ENCODE assay signal across 12 cellular contexts in genomic region chr7:46131916-46132795, GRCh38.
DNase-seq lines count a peak whose midpoint lies in the region; ATAC-seq and TF ChIP-seq lines count a peak whose summit lies in the region.
"Had no signal": no experiment of that assay in that cellular context is flagged by ENCODE, and none has a peak within 500 bp of the region (broad histone marks: within the 10 kb centered on the region; RNA-seq: fewer than 3 reads in every experiment).

No MANE protein-coding gene starts in this region.

- H3K4me3 ChIP-seq in AG09309 (ENCODE audit: control insufficient read depth, low read depth, low read length) (no peak overlapping the region), brain microvascular endothelial cell (ENCODE audit: low read depth, low read length) (no peak overlapping the region)
- H3K4me3 ChIP-seq: gastroesophageal sphincter, stomach had no signal

- DNase-seq in AG09309 (ENCODE audit: low read depth) (no peak), HT-29 (ENCODE audit: low spot score) (peak; percentile 41), brain microvascular endothelial cell (no peak), left kidney (ENCODE audit: low read depth, low spot score) (peak; percentile 90), MV-4-11 (lab: John Stamatoyannopoulos, UW) (no peak), 8988T (no peak)
- DNase-seq: activated CD4-positive, alpha-beta T cell treated with anti-CD3 and anti-CD28 coated beads, Interleukin-2, amount 50 U/mL, for 4 hours; SHP77; stomach had no signal

- H3K27me3 ChIP-seq in brain microvascular endothelial cell (replicated peaks) = no peaks in the 10 kb centered on the region
- H3K27me3 ChIP-seq: gastroesophageal sphincter, stomach had no signal

- in situ Hi-C loops in brain microvascular endothelial cell (cut with HindIII; ENCODE audit: low pct_ligation_motif_present, low sequenced_read_pairs) = no loop called here

- TF ChIP-seq CTCF in AG09309 (IDR thresholded peaks at IDR 0.05; ENCODE audit: control insufficient read depth, insufficient read depth, low read depth, low read length, missing control alignments) (peak; percentile 21), brain microvascular endothelial cell (IDR thresholded peaks at IDR 0.05; ENCODE audit: low read depth, low read length, missing control alignments) (peak; percentile 52)

- H3K36me3 ChIP-seq in brain microvascular endothelial cell (replicated peaks) = no peaks in the 10 kb centered on the region
- H3K36me3 ChIP-seq: gastroesophageal sphincter, stomach had no signal

- no peak overlapping the region for H3K27ac ChIP-seq in brain microvascular endothelial cell
- H3K27ac ChIP-seq: gastroesophageal sphincter, stomach had no signal

- ATAC-seq in GM21447 (IDR thresholded peaks at IDR 0.05; ENCODE audit: unreplicated experiment) (no peak), esophagus mucosa (no peak)
- ATAC-seq: gastroesophageal sphincter had no signal

Comparison
In these comparisons a context has a peak if more than half of its experiments do, and no peak if none do; other contexts are left out.
1. DNase-seq: peak in HT-29 (single experiment) and left kidney (single experiment); none in AG09309 (single experiment), brain microvascular endothelial cell (single experiment), MV-4-11 (single experiment) and 8988T (single experiment).